ENCODE assay signal across 8 cellular contexts in the genomic region with DNA sequence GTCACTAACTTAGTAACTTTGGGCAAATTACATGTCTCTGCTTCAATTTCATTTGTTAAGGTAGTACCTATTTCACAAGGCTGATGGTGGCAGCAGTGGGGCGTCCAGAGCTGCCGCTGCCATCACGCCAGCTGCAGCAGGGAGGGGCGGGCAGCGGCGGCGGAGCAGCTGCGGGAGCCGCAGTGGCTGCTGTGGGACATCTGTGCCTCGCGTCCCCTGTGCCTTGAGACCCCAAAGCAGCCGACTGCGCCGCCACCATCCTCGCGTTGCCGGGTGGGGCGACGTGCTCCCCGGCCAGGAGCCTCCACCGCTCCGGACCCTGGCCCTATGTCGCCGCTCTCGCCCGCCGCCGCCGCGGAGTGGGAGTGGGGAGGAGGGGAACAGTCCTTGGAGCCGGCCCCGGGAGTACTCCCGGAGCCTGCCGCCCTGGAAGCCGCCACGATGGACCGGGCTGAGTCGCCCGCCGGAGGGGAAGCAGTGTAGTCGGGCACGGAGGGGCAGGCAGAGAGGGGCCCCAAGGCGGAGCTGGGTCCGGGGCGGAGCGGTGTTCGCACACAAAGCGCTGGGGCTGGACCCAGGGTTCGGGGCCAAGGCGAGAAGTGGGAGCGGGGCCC. TPM values are rescaled to one million over a fixed set of nuclear protein-coding genes. Genes with fewer than 3 reads are reported as not detected.
A peak's percentile ranks its signal among the peaks of the same experiment; 100 is the strongest.
DNase-seq lines count a peak whose midpoint lies in the region; ATAC-seq, FAIRE-seq and TF ChIP-seq lines count a peak whose summit lies in the region.

No MANE protein-coding gene starts in this region.

- peak; percentile 56 to 72 for TF ChIP-seq RAD21 in H1 (IDR thresholded peaks at IDR 0.05 in 1 of 2, conservative IDR thresholded peaks at IDR 0.05 in 1 of 2; ENCODE audit: low read depth in 2 of 2, low read length in 2 of 2)

- peak overlapping the region; percentile 76 for H3K4me3 Mint-ChIP-seq in activated CD4-positive, alpha-beta memory T cell treated with anti-CD3 and anti-CD28 coated beads, Interleukin-2, amount 10 ng/mL, durations not matched to agents 7 days and 5 days

- no peaks in the 10 kb centered on the region for H4K20me1 ChIP-seq in BLaER1
- H4K20me1 ChIP-seq in H1 (replicated peaks in 1 of 2; ENCODE audit: control insufficient read depth in 1 of 2, insufficient read depth in 2 of 2, low read length in 2 of 2): no peaks in the 10 kb centered on the region

- H3K9ac ChIP-seq in BLaER1 (peak overlapping the region; percentile 79), H1 (replicated peaks in 1 of 4; ENCODE audit: extremely low read depth in 1 of 4, low read depth in 3 of 4, low read length in 3 of 4) (peak overlapping the region; percentile 22 to 78 (median 74); a peak in 6 of 7 replicates)

- H3K27ac Mint-ChIP-seq in activated CD4-positive, alpha-beta memory T cell treated with anti-CD3 and anti-CD28 coated beads, Interleukin-2, amount 10 ng/mL, durations not matched to agents 7 days and 5 days: no peak overlapping the region

- peaks cover 6% of the 10 kb centered on the region; the same call in 1 of the 2 replicates for H3K4me1 ChIP-seq in BLaER1
- peaks cover 0 to 9% (median 6%) of the 10 kb centered on the region in 4 experiments; a peak in 5 of 7 replicates for H3K4me1 ChIP-seq in H1 (replicated peaks in 1 of 4; ENCODE audit: control insufficient read depth in 3 of 4, insufficient read depth in 4 of 4, low read length in 3 of 4)
- H3K4me1 ChIP-seq in lung (ENCODE audit: control insufficient read depth in 2 of 2, insufficient read depth in 2 of 2, low read length in 2 of 2): peaks cover 0 to 3% of the 10 kb centered on the region in 2 donors

- H3K4me2 ChIP-seq in BLaER1 (peak overlapping the region; percentile 98), H1 (ENCODE audit: insufficient read depth in 1 of 2, low read depth in 2 of 2, low read length in 2 of 2) (peak overlapping the region; percentile 43 to 69)

- peak; percentile 19 for DNase-seq in NCI-H2196 treated with DMSO at 0.1 percent for 48 hours (lab: John Stamatoyannopoulos, UW; ENCODE audit: unreplicated experiment)
- peak; percentile 52 for DNase-seq in activated CD4-positive, alpha-beta memory T cell treated with anti-CD3 and anti-CD28 coated beads, Interleukin-2, amount 10 ng/mL, durations not matched to agents 7 days and 5 days
- peak in 1 of 2 experiments; percentile 9 for DNase-seq in H1 (ENCODE audit: low read depth in 1 of 2, low spot score in 2 of 2)
- DNase-seq in lung (ENCODE audit: low spot score): peak; percentile 52
- DNase-seq in stimulated activated CD4-positive, alpha-beta T cell treated with anti-CD3 and anti-CD28 coated beads, TNF-alpha, amount 100 ng/mL, for 24 hours (ENCODE audit: low read depth in 3 of 3): peak in 2 of 3 experiments; percentile 24 to 60

- no peaks in the 10 kb centered on the region for H3K36me3 ChIP-seq in BLaER1
- no peaks in the 10 kb centered on the region for H3K36me3 ChIP-seq in H1 (ENCODE audit: control insufficient read depth in 2 of 4, insufficient read depth in 4 of 4, low read length in 3 of 4)
- peaks cover 0 to 6% of the 10 kb centered on the region in 2 donors for H3K36me3 ChIP-seq in lung (ENCODE audit: control insufficient read depth in 2 of 2, insufficient read depth in 2 of 2, low read length in 2 of 2)

- FAIRE-seq in H1 (lab: Jason Lieb, UNC): peak; percentile 13

- peaks cover 5% of the 10 kb centered on the region for H3K27me3 Mint-ChIP-seq in activated CD4-positive, alpha-beta memory T cell treated with anti-CD3 and anti-CD28 coated beads, Interleukin-2, amount 10 ng/mL, durations not matched to agents 7 days and 5 days

- no peak for TF ChIP-seq EP300 in H1 (IDR thresholded peaks at IDR 0.05; ENCODE audit: borderline replicate concordance in 1 of 2, low read depth in 2 of 2, low read length in 2 of 2)

- no peaks in the 10 kb centered on the region for H3K9me3 Mint-ChIP-seq in activated CD4-positive, alpha-beta memory T cell treated with anti-CD3 and anti-CD28 coated beads, Interleukin-2, amount 10 ng/mL, durations not matched to agents 7 days and 5 days

- no peak overlapping the region for H3K23ac ChIP-seq in H1 (ENCODE audit: insufficient read length)

- ATAC-seq in GM21381 (IDR thresholded peaks at IDR 0.05; ENCODE audit: unreplicated experiment): peak; percentile 73
- peak; percentile 70 for ATAC-seq in lung (ENCODE audit: insufficient read depth, low FRiP score)
- no peak for ATAC-seq in GM21717 (IDR thresholded peaks at IDR 0.05; ENCODE audit: unreplicated experiment)

- no peak overlapping the region; the same call in 1 of the 2 replicates for H2AFZ ChIP-seq in H1 (ENCODE audit: low read length)

- H2AK5ac ChIP-seq in H1 (ENCODE audit: low read depth, low read length): no peak overlapping the region

- peaks cover 13% of the 10 kb centered on the region for H3K9me3 ChIP-seq in BLaER1
- H3K9me3 ChIP-seq in H1 (ENCODE audit: insufficient read depth in 2 of 2, low read depth in 1 of 2, low read length in 1 of 2): no peaks in the 10 kb centered on the region
- H3K9me3 ChIP-seq in lung (ENCODE audit: control insufficient read depth in 2 of 2, insufficient read depth in 1 of 2, low read length in 1 of 2): no peaks in the 10 kb centered on the region

- peak overlapping the region; percentile 18 for H4K5ac ChIP-seq in H1 (ENCODE audit: insufficient read length, low read depth, low read length)

- H3K18ac ChIP-seq in H1 (ENCODE audit: extremely low read depth, low read length): peak overlapping the region; percentile 85; the same call in 1 of the 2 replicates

- H3K79me1 ChIP-seq in H1 (ENCODE audit: low read depth, low read length): no peaks in the 10 kb centered on the region

- CTCF ChIA-PET in activated CD4-positive, alpha-beta memory T cell treated with anti-CD3 and anti-CD28 coated beads, Interleukin-2, amount 10 ng/mL, durations not matched to agents 7 days and 5 days (lab: Charles Lee): interaction anchor here (0.6 to 2.1 kb wide), 14 partner anchors 8 to 685 kb away, joined by 3 to 14 read pairs (median 3); partner anchors contain the start of gene M6PR
- CTCF ChIA-PET in H1 (lab: Charles Lee; ENCODE audit: partially characterized antibody): interaction anchor here (0.6 to 3.1 kb wide), 8 partner anchors 14 to 171 kb away, joined by 3 to 19 read pairs (median 3); partner anchors contain the start of gene M6PR

- peak overlapping the region; percentile 74 for H3K27ac ChIP-seq in BLaER1
- H3K27ac ChIP-seq in H1 (ENCODE audit: low read depth, low read length): peak overlapping the region; percentile 80; the same call in 1 of the 2 replicates
- peak overlapping the region; percentile 97 to 99 for H3K27ac ChIP-seq in lung (ENCODE audit: low read depth in 1 of 2, low read length in 1 of 2)

- H3K27me3 ChIP-seq in BLaER1 (peaks cover 11% of the 10 kb centered on the region; the same call in 1 of the 2 replicates), H1 (replicated peaks in 1 of 4; ENCODE audit: control insufficient read depth in 3 of 4, extremely low read depth in 1 of 4, insufficient read depth in 3 of 4, low read length in 3 of 4) (no peaks in the 10 kb centered on the region), lung (ENCODE audit: control insufficient read depth, insufficient read depth) (no peaks in the 10 kb centered on the region)

- peak overlapping the region; percentile 69 for H3K4ac ChIP-seq in H1 (replicated peaks; ENCODE audit: insufficient read length, low read depth, low read length)

- H4K91ac ChIP-seq in H1 (replicated peaks; ENCODE audit: insufficient read length, low read length): peak overlapping the region; percentile 89

- peak overlapping the region; percentile 75; the same call in 1 of the 2 replicates for H2BK5ac ChIP-seq in H1 (ENCODE audit: low read depth, low read length)

- no peak overlapping the region for H2BK20ac ChIP-seq in H1 (ENCODE audit: low read length)

- no peak; a peak in 1 of 3 replicates for TF ChIP-seq POLR2A in H1 (IDR thresholded peaks at IDR 0.05; ENCODE audit: control extremely low read depth in 1 of 2, low read depth in 2 of 2, low read length in 2 of 2)

- H4K8ac ChIP-seq in H1 (ENCODE audit: extremely low read depth, insufficient read depth, low read length): peak overlapping the region; percentile 95

- H3K56ac ChIP-seq in H1 (replicated peaks; ENCODE audit: insufficient read length, low read depth, low read length): peak overlapping the region; percentile 92

- WGBS in H1 (ENCODE audit: extremely low coverage in 1 of 2, insufficient coverage in 1 of 2, insufficient read length in 1 of 2, insufficient replicate concordance in 2 of 2, low coverage in 1 of 2, low lambda C conversion rate in 2 of 2, missing lambda C conversion rate in 1 of 2), 2 experiments: 2% methylated on average over 36 of the region's 51 CpGs; no CpG with 5 or more reads in 1 of the 2 experiments
- WGBS in lung, 2 donors: 3% methylated on average over 48 to 51 of the region's 51 CpGs

- no peak overlapping the region for H3K14ac ChIP-seq in H1 (ENCODE audit: insufficient read length)

- H2BK15ac ChIP-seq in H1 (ENCODE audit: low read length): no peak overlapping the region

- H3K4me3 ChIP-seq in BLaER1 (peak overlapping the region; percentile 84), H1 (ENCODE audit: extremely low read depth in 1 of 4, insufficient read depth in 2 of 4, low read depth in 3 of 4, low read length in 4 of 4) (peak overlapping the region; percentile 52 to 83 (median 81)), lung (peak overlapping the region; percentile 87)

- H3K79me2 ChIP-seq in H1 (ENCODE audit: control insufficient read depth in 1 of 2, insufficient read depth in 2 of 2, low read length in 2 of 2): no peaks in the 10 kb centered on the region

- H2BK12ac ChIP-seq in H1 (ENCODE audit: low read depth, low read length): no peak overlapping the region

- peaks cover 4% of the 10 kb centered on the region; the same call in 1 of the 2 replicates for H3K23me2 ChIP-seq in H1 (ENCODE audit: low read depth, low read length)

- POLR2A ChIA-PET in activated CD4-positive, alpha-beta memory T cell treated with anti-CD3 and anti-CD28 coated beads, Interleukin-2, amount 10 ng/mL, durations not matched to agents 7 days and 5 days (lab: Charles Lee): no interaction called here
- POLR2A ChIA-PET in H1 (lab: Charles Lee; ENCODE audit: partially characterized antibody): interaction anchor here (0.6 to 3.1 kb wide), 11 partner anchors 11 to 589 kb away, joined by 3 to 20 read pairs (median 4); partner anchors contain the start of genes M6PR and PHC1

- peaks cover 2% of the 10 kb centered on the region for H3K36me3 Mint-ChIP-seq in activated CD4-positive, alpha-beta memory T cell treated with anti-CD3 and anti-CD28 coated beads, Interleukin-2, amount 10 ng/mL, durations not matched to agents 7 days and 5 days (ENCODE audit: low read depth)

- H3K4me1 Mint-ChIP-seq in activated CD4-positive, alpha-beta memory T cell treated with anti-CD3 and anti-CD28 coated beads, Interleukin-2, amount 10 ng/mL, durations not matched to agents 7 days and 5 days: peaks cover 3% of the 10 kb centered on the region

- TF ChIP-seq CTCF in H1 (IDR thresholded peaks at IDR 0.05; ENCODE audit: control extremely low read depth in 1 of 3, insufficient read depth in 1 of 3, low read depth in 1 of 3, low read length in 3 of 3): peak; percentile 43 to 54 (median 48)
- TF ChIP-seq CTCF in lung (IDR thresholded peaks at IDR 0.05; ENCODE audit: control extremely low read depth, extremely low read depth): peak; percentile 32

- H2BK120ac ChIP-seq in H1 (replicated peaks; ENCODE audit: low read depth, low read length): no peak overlapping the region

RNA-seq across cellular contexts. Expression of gene A2M, which starts 51.4 kb away (rescaled TPM):
- total RNA-seq in activated CD4-positive, alpha-beta memory T cell treated with anti-CD3 and anti-CD28 coated beads, Interleukin-2, amount 10 ng/mL, durations not matched to agents 7 days and 5 days: not detected
- total RNA-seq in H1 (2021; fragmentation: NEBNext Ultra II Directional; extraction: Animal tissue kit (Norgen Biotek cat#: 25700)): not detected in 2 replicates
- polyA plus RNA-seq in H1 (2011; rRNA removed): 0.15 and 0.27 TPM in 2 replicates
- 0.78 TPM for polyA plus RNA-seq in H1 (2011; cell fraction: cytosol; rRNA removed)
- 0.11 TPM for polyA plus RNA-seq in H1 (2011; cell fraction: nucleus; rRNA removed)
- polyA plus RNA-seq in H1 (2012, experiment 1 of 2): 0.48 to 1.6 TPM (median 0.87 TPM) in 4 replicates
- polyA plus RNA-seq in H1 (2012, experiment 2 of 2): 0.31 TPM
- polyA plus RNA-seq in H1 (2013, experiment 1 of 2): 0.04 TPM
- polyA plus RNA-seq in H1 (2013, experiment 2 of 2): 0.06 TPM
- polyA minus RNA-seq in H1 (2011; rRNA and poly(A)+ RNA removed): 0.16 and 0.76 TPM in 2 replicates
- polyA minus RNA-seq in H1 (2011; cell fraction: cytosol; rRNA and poly(A)+ RNA removed): not detected
- 1.00 TPM for polyA minus RNA-seq in H1 (2011; cell fraction: nucleus; rRNA and poly(A)+ RNA removed)
- total RNA-seq in lung: 1,000 to 10,000 TPM; 1,082 to 2,674 TPM
- 100 to 1,000 TPM; 377 to 467 TPM for polyA plus RNA-seq in lung

Comparison
In these comparisons a context has a peak if more than half of its experiments do, and no peak if none do; other contexts are left out.
1. RNA of gene A2M, which starts 51.4 kb away (total RNA-seq): 1,082 to 2,674 TPM in lung; not detected in activated CD4-positive, alpha-beta memory T cell treated with anti-CD3 and anti-CD28 coated beads, Interleukin-2, amount 10 ng/mL, durations not matched to agents 7 days and 5 days and not detected in H1; every median in the first group is over 100 times any median in the second.
2. Peak in every context shown above with its lines, with median percentiles within 50 percentile points of each other: H3K27ac ChIP-seq and H3K4me3 ChIP-seq.